In genomic region chr2:85736456-85737355, GRCh38 we compare ENCODE assay signal across 17 cellular contexts. TPM values are rescaled to one million over a fixed set of nuclear protein-coding genes. Genes with fewer than 3 reads are reported as not detected.
DNase-seq lines count a peak whose midpoint lies in the region; ATAC-seq, FAIRE-seq and TF ChIP-seq lines count a peak whose summit lies in the region.
"Had no signal": no experiment of that assay in that cellular context is flagged by ENCODE, and none has a peak within 500 bp of the region (broad histone marks: within the 10 kb centered on the region; RNA-seq: fewer than 3 reads in every experiment).

No MANE protein-coding gene starts in this region.

- CTCF ChIA-PET in HepG2 (lab: Yijun Ruan, JAX; ENCODE audit: low intra/inter-chr PET ratio, low total read pairs) = no interaction called here

- 89% methylated on average over 6 of the region's 7 CpGs for WGBS in right lobe of liver (ENCODE audit: insufficient coverage, low coverage, low lambda C conversion rate, missing lambda C conversion rate)
- 61% methylated on average over 7 of the region's 7 CpGs for WGBS in HepG2 (ENCODE audit: low lambda C conversion rate)
- WGBS in esophagus squamous epithelium, 2 donors = 68 to 91% methylated on average over 7 of the region's 7 CpGs
- 81 to 91% (median 88%) methylated on average over 7 of the region's 7 CpGs for WGBS in psoas muscle, 3 donors
- 83 to 93% (median 85%) methylated on average over 7 of the region's 7 CpGs for WGBS in spleen, 5 donors

- TF ChIP-seq RAD21 in HepG2 (CRISPR knock-in tag; IDR thresholded peaks at IDR 0.05) = no peak

- TF ChIP-seq EP300 in HepG2 (IDR thresholded peaks at IDR 0.05; ENCODE audit: low read depth in 2 of 2, low read length in 2 of 2) = no peak
- no peak for TF ChIP-seq EP300 in HepG2 (CRISPR knock-in tag; IDR thresholded peaks at IDR 0.05; ENCODE audit: borderline replicate concordance)

- H3K27me3 ChIP-seq in right lobe of liver (no peaks in the 10 kb centered on the region), HepG2 (ENCODE audit: control insufficient read depth in 1 of 2, insufficient read depth in 2 of 2, low read length in 2 of 2) (peaks cover 4 to 31% of the 10 kb centered on the region in 2 experiments; a peak in 3 of 5 replicates), esophagus squamous epithelium (peaks cover 0 to 13% (median 0%) of the 10 kb centered on the region in 4 donors), psoas muscle (ENCODE audit: insufficient read depth in 3 of 3, low read length in 2 of 3) (no peaks in the 10 kb centered on the region), vagina (no peaks in the 10 kb centered on the region), spleen (replicated peaks in 1 of 7) (peaks cover 0 to 10% (median 0%) of the 10 kb centered on the region in 7 donors)

- H3K9ac ChIP-seq in HepG2 (ENCODE audit: insufficient read depth, low read depth, low read length) = no peak overlapping the region

- TF ChIP-seq POLR2A in right lobe of liver (IDR thresholded peaks at IDR 0.05) = no peak
- TF ChIP-seq POLR2A in HepG2 (IDR thresholded peaks at IDR 0.05; ENCODE audit: insufficient read depth in 1 of 2, low read depth in 2 of 2, low read length in 2 of 2) = no peak
- TF ChIP-seq POLR2A in esophagus squamous epithelium (IDR thresholded peaks at IDR 0.05) = no peak
- no peak for TF ChIP-seq POLR2A in vagina (IDR thresholded peaks at IDR 0.05)
- TF ChIP-seq POLR2A in spleen (IDR thresholded peaks at IDR 0.05) = no peak

- POLR2A ChIA-PET in HepG2 (lab: Yijun Ruan, JAX) = no interaction called here

- no peaks in the 10 kb centered on the region for H4K20me1 ChIP-seq in HepG2 (ENCODE audit: insufficient read depth, low read length)

- TF ChIP-seq CTCF in right lobe of liver (IDR thresholded peaks at IDR 0.05) = no peak
- TF ChIP-seq CTCF in HepG2 (CRISPR knock-in tag; IDR thresholded peaks at IDR 0.05) = no peak
- TF ChIP-seq CTCF in esophagus squamous epithelium (IDR thresholded peaks at IDR 0.05) = no peak
- no peak for TF ChIP-seq CTCF in psoas muscle (IDR thresholded peaks at IDR 0.05)
- TF ChIP-seq CTCF in vagina (IDR thresholded peaks at IDR 0.05) = no peak
- TF ChIP-seq CTCF in spleen (IDR thresholded peaks at IDR 0.05 in 8 of 11, conservative IDR thresholded peaks at IDR 0.05 in 3 of 11) = no peak

- no peak overlapping the region for H2AFZ ChIP-seq in HepG2 (ENCODE audit: low read length)

- H3K79me2 ChIP-seq in HepG2 (ENCODE audit: insufficient read depth, low read length) = no peaks in the 10 kb centered on the region

- H3K4me1 ChIP-seq in right lobe of liver (peaks cover 0 to 20% (median 9%) of the 10 kb centered on the region in 4 donors), HepG2 (ENCODE audit: insufficient read depth, low read length) (peaks cover 25% of the 10 kb centered on the region), esophagus squamous epithelium (peaks cover 10 to 50% (median 22%) of the 10 kb centered on the region in 3 donors), psoas muscle (peaks cover 81% of the 10 kb centered on the region), vagina (peaks cover 66% of the 10 kb centered on the region), spleen (peaks cover 0 to 9% (median under 1%) of the 10 kb centered on the region in 6 donors)

- H3K4me3 ChIP-seq in right lobe of liver (no peak overlapping the region), HepG2 (replicated peaks in 1 of 3; ENCODE audit: insufficient read depth in 1 of 3, low read depth in 2 of 3, low read length in 3 of 3) (no peak overlapping the region), esophagus squamous epithelium (no peak overlapping the region), psoas muscle (no peak overlapping the region), vagina (no peak overlapping the region), spleen (no peak overlapping the region)

- no peaks in the 10 kb centered on the region for H3K9me3 ChIP-seq in right lobe of liver
- no peaks in the 10 kb centered on the region for H3K9me3 ChIP-seq in HepG2 (ENCODE audit: low read length)
- no peaks in the 10 kb centered on the region for H3K9me3 ChIP-seq in esophagus squamous epithelium
- H3K9me3 ChIP-seq in psoas muscle = no peaks in the 10 kb centered on the region
- no peaks in the 10 kb centered on the region for H3K9me3 ChIP-seq in vagina
- H3K9me3 ChIP-seq in spleen = no peaks in the 10 kb centered on the region

- BruUV-seq in HepG2 (replicated peaks; lab: Mats Ljungman, UMichigan) = no TSS peak

- DNase-seq in right lobe of liver (no peak), HepG2 (ENCODE audit: low spot score) (no peak), esophagus squamous epithelium (lab: John Stamatoyannopoulos, UW) (no peak), psoas muscle (peak in 1 of 2 donors; percentile 37), vagina (ENCODE audit: extremely low spot score in 2 of 2) (no peak), spleen (no peak), NCI-H82 treated with DMSO at 0.1 percent for 48 hours (lab: John Stamatoyannopoulos, UW; ENCODE audit: unreplicated experiment) (no peak)
- DNase-seq in stimulated activated CD4-positive, alpha-beta T cell treated with anti-CD3 and anti-CD28 coated beads, Interleukin-4, amount 100 ng/mL, for 4 hours = no peak
- DNase-seq: activated naive CD8-positive, alpha-beta T cell treated with anti-CD3 and anti-CD28 coated beads for 36 hours; central memory CD4-positive, alpha-beta T cell; DND-41; effector CD4-positive, alpha-beta T cell; Karpas-422; NCI-H1105 had no signal

- H3K4me2 ChIP-seq in HepG2 (ENCODE audit: low read depth, low read length) = no peak overlapping the region

- FAIRE-seq in HepG2 (lab: Jason Lieb, UNC) = no peak

- intact Hi-C loops in right lobe of liver (cut with DNase I) (no loop called here), HepG2 (cut with micrococcal nuclease; ENCODE audit: unreplicated experiment) (no loop called here), esophagus squamous epithelium (cut with DNase I) (no loop called here), psoas muscle (cut with DNase I) (loop anchor here in 1 of 2 donors (2.0 kb wide), 1 partner anchor 36 kb away; no protein-coding TSS in a partner anchor), vagina (cut with DNase I) (loop anchor here (5.0 kb wide), 1 partner anchor 56 kb away; no protein-coding TSS in a partner anchor), spleen (cut with DNase I; ENCODE audit: low total_unique reads) (no loop called here)

- H3K36me3 ChIP-seq in right lobe of liver (no peaks in the 10 kb centered on the region), HepG2 (replicated peaks in 1 of 2; ENCODE audit: control insufficient read depth in 1 of 2, insufficient read depth in 2 of 2, low read length in 2 of 2) (no peaks in the 10 kb centered on the region), esophagus squamous epithelium (no peaks in the 10 kb centered on the region), psoas muscle (ENCODE audit: insufficient read depth in 1 of 2, low read depth in 1 of 2) (no peaks in the 10 kb centered on the region), vagina (no peaks in the 10 kb centered on the region), spleen (no peaks in the 10 kb centered on the region)

- H3K27ac ChIP-seq in right lobe of liver = peak overlapping the region in 2 of 3 donors; percentile 18 to 50
- no peak overlapping the region for H3K27ac ChIP-seq in HepG2 (ENCODE audit: extremely low read length, insufficient read depth, low read length)
- peak overlapping the region; percentile 39 to 85 (median 78) for H3K27ac ChIP-seq in esophagus squamous epithelium
- H3K27ac ChIP-seq in psoas muscle = peak overlapping the region; percentile 77
- H3K27ac ChIP-seq in vagina = peak overlapping the region; percentile 93
- peak overlapping the region in 2 of 8 donors; percentile 15 to 22 for H3K27ac ChIP-seq in spleen

- ATAC-seq in right lobe of liver (no peak), HepG2 (no peak), psoas muscle (no peak)
- ATAC-seq: left colon had no signal

- in situ Hi-C loops in HepG2 (cut with HindIII; ENCODE audit: extremely low pct_ligation_motif_present, low pct_unique_long_range_greater_than_20kb) = loop anchor here (10.0 kb wide), 1 partner anchor 338 kb away; no protein-coding TSS in a partner anchor

RNA-seq across cellular contexts. Expression of gene ATOH8, which starts 17.1 kb away (rescaled TPM):
- total RNA-seq in right lobe of liver (10 to 100 TPM in 4 of 6 experiments, 1 to 10 TPM in 2; 5.3 to 78.0 (median 46.2) TPM), HepG2 (2016; rRNA removed; fragmentation: Illumina TruSeq; extraction: Trizol) (0.11 and 0.13 TPM in 2 replicates), esophagus squamous epithelium (10 to 100 TPM in 2 of 4 donors, 1 to 10 TPM in 2; 2.0 to 24.6 (median 7.6) TPM), psoas muscle (10 to 100 TPM; 22.0 to 82.1 (median 57.3) TPM), vagina (66.5 TPM), spleen (10 to 100 TPM in 6 of 7 donors, 1 to 10 TPM in 1; 6.4 to 53.0 (median 18.6) TPM)
- 0.10 TPM in 1 of 2 replicates, not detected in the other for total RNA-seq in HepG2 (2016; cell fraction: cytosol; rRNA removed; fragmentation: Illumina TruSeq; extraction: Trizol; ENCODE audit: low read depth)
- total RNA-seq in HepG2 (2016; cell fraction: insoluble cytoplasmic fraction; rRNA removed; fragmentation: Illumina TruSeq; extraction: Trizol) = 0.13 and 0.21 TPM in 2 replicates
- 0.12 and 0.21 TPM in 2 replicates for total RNA-seq in HepG2 (2016; cell fraction: membrane; rRNA removed; fragmentation: Illumina TruSeq; extraction: Trizol)
- 0.34 and 0.38 TPM in 2 replicates for total RNA-seq in HepG2 (2016; cell fraction: nucleus; rRNA removed; fragmentation: Illumina TruSeq; extraction: Trizol)
- polyA plus RNA-seq in HepG2 (2011; rRNA removed) (0.22 and 0.61 TPM in 2 replicates), psoas muscle (10 to 100 TPM; 48.7 to 77.2 (median 59.4) TPM), spleen (10 to 100 TPM in 1 of 3 donors, 1 to 10 TPM in 2; 7.2 to 17.6 (median 9.4) TPM)
- polyA plus RNA-seq in HepG2 (2011; cell fraction: cytosol; rRNA removed) = 0.23 and 0.62 TPM in 2 replicates
- 0.55 and 0.88 TPM in 2 replicates for polyA plus RNA-seq in HepG2 (2011; cell fraction: nucleus; rRNA removed)
- 0.13 TPM in 1 of 2 replicates, not detected in the other for polyA plus RNA-seq in HepG2 (2012)
- not detected in 2 replicates for polyA plus RNA-seq in HepG2 (2016; cell fraction: cytosol; fragmentation: Illumina TruSeq; extraction: Trizol; ENCODE audit: low read depth)
- polyA plus RNA-seq in HepG2 (2016; cell fraction: insoluble cytoplasmic fraction; fragmentation: Illumina TruSeq; extraction: Trizol; ENCODE audit: low read depth) = 0.11 and 0.14 TPM in 2 replicates
- 0.13 TPM in 1 of 2 replicates, not detected in the other for polyA plus RNA-seq in HepG2 (2016; cell fraction: membrane; fragmentation: Illumina TruSeq; extraction: Trizol; ENCODE audit: low read depth)
- 0.15 and 0.25 TPM in 2 replicates for polyA plus RNA-seq in HepG2 (2016; cell fraction: nucleus; fragmentation: Illumina TruSeq; extraction: Trizol; ENCODE audit: insufficient read depth, low read depth)
- polyA minus RNA-seq in HepG2 (2011; rRNA and poly(A)+ RNA removed; ENCODE audit: low replicate concordance) = 1.6 and 10.7 TPM in 2 replicates
- polyA minus RNA-seq in HepG2 (2011; cell fraction: cytosol; rRNA and poly(A)+ RNA removed) = 0.44 TPM in 1 of 2 replicates, not detected in the other
- polyA minus RNA-seq in HepG2 (2011; cell fraction: nucleus; rRNA and poly(A)+ RNA removed) = 0.62 and 1.4 TPM in 2 replicates
- total RNA-seq: activated naive CD8-positive, alpha-beta T cell treated with anti-CD3 and anti-CD28 coated beads for 36 hours had no signal

RNA-seq across cellular contexts. Expression of gene GNLY, which starts 42.5 kb away (rescaled TPM):
- total RNA-seq in right lobe of liver (1 to 10 TPM in 5 of 6 experiments, under 1 TPM in 1; 0.92 to 3.1 (median 1.6) TPM), HepG2 (2016; rRNA removed; fragmentation: Illumina TruSeq; extraction: Trizol) (not detected in 2 replicates), esophagus squamous epithelium (1 to 10 TPM in 3 of 4 donors, under 1 TPM in 1; 0.76 to 6.1 (median 2.1) TPM), psoas muscle (10 to 100 TPM in 1 of 4 donors, 1 to 10 TPM in 2, under 1 TPM in 1; 0.58 to 20.0 (median 5.8) TPM), vagina (3.2 TPM), spleen (10 to 100 TPM; 17.4 to 87.8 (median 42.6) TPM)
- total RNA-seq in HepG2 (2016; cell fraction: cytosol; rRNA removed; fragmentation: Illumina TruSeq; extraction: Trizol; ENCODE audit: low read depth) = not detected in 2 replicates
- not detected in 2 replicates for total RNA-seq in HepG2 (2016; cell fraction: insoluble cytoplasmic fraction; rRNA removed; fragmentation: Illumina TruSeq; extraction: Trizol)
- total RNA-seq in HepG2 (2016; cell fraction: membrane; rRNA removed; fragmentation: Illumina TruSeq; extraction: Trizol) = not detected in 2 replicates
- total RNA-seq in HepG2 (2016; cell fraction: nucleus; rRNA removed; fragmentation: Illumina TruSeq; extraction: Trizol) = not detected in 2 replicates
- polyA plus RNA-seq in HepG2 (2011; rRNA removed) (not detected in 2 replicates), psoas muscle (10 to 100 TPM in 2 of 3 donors, 1 to 10 TPM in 1; 4.9 to 31.6 (median 23.4) TPM), spleen (10 to 100 TPM; 13.1 to 38.9 (median 31.5) TPM)
- not detected in 2 replicates for polyA plus RNA-seq in HepG2 (2011; cell fraction: cytosol; rRNA removed)
- polyA plus RNA-seq in HepG2 (2011; cell fraction: nucleus; rRNA removed) = 0.23 TPM in 1 of 2 replicates, not detected in the other
- polyA plus RNA-seq in HepG2 (2012) = 0.07 and 0.16 TPM in 2 replicates
- polyA plus RNA-seq in HepG2 (2016; cell fraction: cytosol; fragmentation: Illumina TruSeq; extraction: Trizol; ENCODE audit: low read depth) = not detected in 2 replicates
- not detected in 2 replicates for polyA plus RNA-seq in HepG2 (2016; cell fraction: insoluble cytoplasmic fraction; fragmentation: Illumina TruSeq; extraction: Trizol; ENCODE audit: low read depth)
- not detected in 2 replicates for polyA plus RNA-seq in HepG2 (2016; cell fraction: membrane; fragmentation: Illumina TruSeq; extraction: Trizol; ENCODE audit: low read depth)
- not detected in 2 replicates for polyA plus RNA-seq in HepG2 (2016; cell fraction: nucleus; fragmentation: Illumina TruSeq; extraction: Trizol; ENCODE audit: insufficient read depth, low read depth)
- polyA minus RNA-seq in HepG2 (2011; rRNA and poly(A)+ RNA removed; ENCODE audit: low replicate concordance) = not detected in 2 replicates
- polyA minus RNA-seq in HepG2 (2011; cell fraction: cytosol; rRNA and poly(A)+ RNA removed) = not detected in 2 replicates
- not detected in 2 replicates for polyA minus RNA-seq in HepG2 (2011; cell fraction: nucleus; rRNA and poly(A)+ RNA removed)
- total RNA-seq: osteocyte, WTC11 had no signal
